In genomic region chr17:1490643-1491405, GRCh38 we compare ENCODE assay signal across 8 cellular contexts. TPM values are rescaled to one million over a fixed set of nuclear protein-coding genes. Genes with fewer than 3 reads are reported as not detected.
DNase-seq lines count a peak whose midpoint lies in the region; ATAC-seq and TF ChIP-seq lines count a peak whose summit lies in the region.

No MANE protein-coding gene starts in this region.

- TF ChIP-seq CTCF in OCI-LY3 (IDR thresholded peaks at IDR 0.05; ENCODE audit: low read depth, low read length) (no peak), fibroblast of mammary gland (conservative IDR thresholded peaks at IDR 0.05; ENCODE audit: control insufficient read depth, insufficient read depth, low read depth, low read length) (no peak), neural cell (IDR thresholded peaks at IDR 0.05; ENCODE audit: poor library complexity, severe bottlenecking) (no peak), upper lobe of left lung (IDR thresholded peaks at IDR 0.05) (peak in 1 of 6 experiments; percentile 1)

- H3F3A ChIP-seq in neural cell (ENCODE audit: insufficient read depth, low read length, poor library complexity, severe bottlenecking) = no peaks in the 10 kb centered on the region

- H3K27me3 ChIP-seq in OCI-LY3 (ENCODE audit: low read depth, low read length) (peaks cover 6% of the 10 kb centered on the region), neural cell (ENCODE audit: insufficient read depth, low read depth, low read length) (peaks cover 11% of the 10 kb centered on the region), upper lobe of left lung (no peaks in the 10 kb centered on the region)

- H3K4me1 ChIP-seq in OCI-LY3 (ENCODE audit: low read length) (peaks cover 16% of the 10 kb centered on the region), upper lobe of left lung (peaks cover 71 to 92% (median 82%) of the 10 kb centered on the region in 4 donors)

- ATAC-seq in HG03175 (IDR thresholded peaks at IDR 0.05; ENCODE audit: unreplicated experiment) (peak; percentile 40), upper lobe of left lung (ENCODE audit: low FRiP score in 2 of 2) (peak; percentile 37 to 58)

- H3K9me2 ChIP-seq in neural cell (ENCODE audit: insufficient read depth, low read length) = no peaks in the 10 kb centered on the region

- H3K36me3 ChIP-seq in OCI-LY3 (replicated peaks; ENCODE audit: low read depth, low read length) (no peaks in the 10 kb centered on the region), neural cell (ENCODE audit: insufficient read depth, low read length) (no peaks in the 10 kb centered on the region), upper lobe of left lung (peaks cover 0 to 12% (median 10%) of the 10 kb centered on the region in 4 donors)

- TF ChIP-seq POLR2A in upper lobe of left lung (IDR thresholded peaks at IDR 0.05) = peak in 2 of 4 donors; percentile 71 to 79

- DNase-seq in NCI-H2196 (lab: John Stamatoyannopoulos, UW; ENCODE audit: unreplicated experiment) = peak; percentile 15
- DNase-seq in NCI-H2196 treated with DMSO at 0.1 percent for 48 hours (lab: John Stamatoyannopoulos, UW; ENCODE audit: unreplicated experiment) = no peak
- peak; percentile 45 for DNase-seq in activated T-helper 1 cell treated with Interleukin-2 at 50 U/mL for 16 hours (ENCODE audit: low read depth)
- peak; percentile 48 for DNase-seq in fibroblast of mammary gland (ENCODE audit: low read depth)
- peak; percentile 81 to 95 for DNase-seq in upper lobe of left lung

- TF ChIP-seq EP300 in neural cell (conservative IDR thresholded peaks at IDR 0.05; ENCODE audit: poor library complexity, severe bottlenecking) = no peak
- TF ChIP-seq EP300 in upper lobe of left lung (IDR thresholded peaks at IDR 0.05) = no peak

- no peaks in the 10 kb centered on the region for H3K9me3 ChIP-seq in OCI-LY3 (ENCODE audit: insufficient read depth, low read length)
- no peaks in the 10 kb centered on the region for H3K9me3 ChIP-seq in neural cell (ENCODE audit: low read length)
- H3K9me3 ChIP-seq in upper lobe of left lung = no peaks in the 10 kb centered on the region

- peak overlapping the region; percentile 97 for H3K4me3 ChIP-seq in OCI-LY3 (ENCODE audit: low read length)
- H3K4me3 ChIP-seq in fibroblast of mammary gland (ENCODE audit: control insufficient read depth, low read depth, low read length) = peak overlapping the region; percentile 73
- peak overlapping the region; percentile 75 for H3K4me3 ChIP-seq in neural cell (ENCODE audit: low read length)
- H3K4me3 ChIP-seq in upper lobe of left lung = peak overlapping the region; percentile 59 to 82 (median 74)

- 1 to 4% methylated on average over 13 to 17 of the region's 47 CpGs for whole genome bisulfite sequencing in upper lobe of left lung, 2 donors

- H3K79me2 ChIP-seq in OCI-LY3 (ENCODE audit: low read length) (no peaks in the 10 kb centered on the region), neural cell (replicated peaks; ENCODE audit: insufficient read depth, low read length) (no peaks in the 10 kb centered on the region)

- H3K9ac ChIP-seq in OCI-LY3 (ENCODE audit: low read length) = peak overlapping the region; percentile 80
- peak overlapping the region; percentile 62 for H3K9ac ChIP-seq in neural cell (ENCODE audit: low read length)

- H2AFZ ChIP-seq in OCI-LY3 (ENCODE audit: low read depth, low read length) (no peak overlapping the region), neural cell (ENCODE audit: low read depth, low read length) (peak overlapping the region; percentile 33)

- H3K4me2 ChIP-seq in OCI-LY3 (ENCODE audit: low read length) (peak overlapping the region; percentile 91), neural cell (ENCODE audit: low read length) (peak overlapping the region; percentile 35)

- no peak for TF ChIP-seq RAD21 in neural cell (conservative IDR thresholded peaks at IDR 0.05)

- H3K27ac ChIP-seq in OCI-LY3 (ENCODE audit: low read length) (peak overlapping the region; percentile 6; the same call in 1 of the 2 replicates), neural cell (ENCODE audit: low read length) (no peak overlapping the region), upper lobe of left lung (peak overlapping the region; percentile 91 to 98 (median 95))

- H4K20me1 ChIP-seq in OCI-LY3 (ENCODE audit: insufficient read depth, low read length) = no peaks in the 10 kb centered on the region
- no peaks in the 10 kb centered on the region for H4K20me1 ChIP-seq in neural cell (ENCODE audit: insufficient read depth)

TF ChIP-seq in neural cell, 6 proteins besides CTCF, POLR2A, EP300 and RAD21:
- TF ChIP-seq MXI1 (conservative IDR thresholded peaks at IDR 0.05; ENCODE audit: poor library complexity, severe bottlenecking) (no peak), TAF1 (IDR thresholded peaks at IDR 0.05; ENCODE audit: low read depth) (no peak), EZH2 (IDR thresholded peaks at IDR 0.05; ENCODE audit: borderline replicate concordance, insufficient read depth, low read length, poor library complexity, severe bottlenecking) (no peak), SMC3 (conservative IDR thresholded peaks at IDR 0.05; ENCODE audit: poor library complexity) (no peak), POLR2AphosphoS5 (IDR thresholded peaks at IDR 0.05) (no peak), REST (IDR thresholded peaks at IDR 0.05; ENCODE audit: borderline replicate concordance) (no peak)

RNA-seq across cellular contexts. Expression of gene MYO1C, which starts 1.7 kb away (rescaled TPM):
- polyA plus RNA-seq in neural cell = 5.7 and 5.8 TPM in 2 replicates
- 8.0 and 8.9 TPM in 2 replicates for polyA minus RNA-seq in neural cell
- total RNA-seq in upper lobe of left lung = 100 to 1,000 TPM; 186 to 358 (median 266) TPM

RNA-seq across cellular contexts. Expression of gene INPP5K, which starts 25.6 kb away (rescaled TPM):
- 35.8 and 37.6 TPM in 2 replicates for polyA plus RNA-seq in neural cell
- 53.6 and 56.6 TPM in 2 replicates for polyA minus RNA-seq in neural cell
- total RNA-seq in upper lobe of left lung = 100 to 1,000 TPM in 2 of 6 donors, 10 to 100 TPM in 4; 60.9 to 155 (median 84.6) TPM

RNA-seq across cellular contexts. Expression of gene CRK, which starts 34.8 kb away (rescaled TPM):
- polyA plus RNA-seq in neural cell = 105 and 111 TPM in 2 replicates
- 111 and 115 TPM in 2 replicates for polyA minus RNA-seq in neural cell
- total RNA-seq in upper lobe of left lung = 100 to 1,000 TPM in 1 of 6 donors, 10 to 100 TPM in 5; 37.7 to 121 (median 65.8) TPM
